8 cellular contexts compared by ENCODE assay signal in the genomic region with DNA sequence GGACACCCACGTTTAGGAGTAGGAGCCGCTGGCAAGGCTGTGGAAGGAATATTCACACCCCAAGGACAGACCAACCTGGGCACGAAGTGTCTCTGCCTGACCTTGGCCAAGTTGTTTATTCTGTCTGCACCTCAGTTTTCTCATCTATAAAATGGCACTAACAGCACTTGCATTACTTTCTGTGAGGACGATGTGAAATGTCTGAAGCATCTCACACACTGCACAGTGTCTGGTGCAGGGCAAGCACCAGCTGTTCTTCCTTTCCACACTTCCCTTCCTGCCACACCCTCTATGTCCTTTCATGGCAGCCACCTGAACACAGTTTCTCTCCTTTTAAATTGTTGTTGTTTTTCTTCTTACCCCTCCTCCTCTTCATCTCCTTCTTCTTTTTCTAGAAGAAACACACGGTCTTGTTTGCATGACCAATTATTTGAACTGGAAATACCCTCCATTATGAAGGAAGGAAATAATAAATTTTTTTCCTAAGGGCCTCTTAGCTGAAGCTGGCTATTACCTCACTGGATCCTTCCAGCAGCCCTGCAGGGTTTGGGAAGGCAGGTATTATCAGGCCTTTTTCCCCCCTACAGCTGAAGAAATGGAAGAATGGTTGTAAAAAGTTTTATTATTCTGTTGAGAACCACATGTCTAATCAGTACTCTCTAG. TPM values are rescaled to one million over a fixed set of nuclear protein-coding genes. Genes with fewer than 3 reads are reported as not detected.
DNase-seq lines count a peak whose midpoint lies in the region; ATAC-seq lines count a peak whose summit lies in the region.

No MANE protein-coding gene starts in this region.

- no peaks in the 10 kb centered on the region for H3K36me3 Mint-ChIP-seq in activated naive CD4-positive, alpha-beta T cell treated with anti-CD3 and anti-CD28 coated beads, Interleukin-2, amount 50 U/mL, for 24 hours
- no peaks in the 10 kb centered on the region for H3K36me3 Mint-ChIP-seq in activated naive CD8-positive, alpha-beta T cell treated with anti-CD3 and anti-CD28 coated beads, Interleukin-2, amount 50 U/mL, for 24 hours (ENCODE audit: low read depth)
- no peaks in the 10 kb centered on the region for H3K36me3 Mint-ChIP-seq in natural killer cell treated with Interleukin-12 subunit alpha and Interleukin-12 subunit beta and Interleukin-15 and Interleukin-18, amount 100 ng/mL, for 72 hours

- H3K27me3 Mint-ChIP-seq in activated naive CD4-positive, alpha-beta T cell treated with anti-CD3 and anti-CD28 coated beads, Interleukin-2, amount 50 U/mL, for 24 hours: no peaks in the 10 kb centered on the region
- H3K27me3 Mint-ChIP-seq in activated naive CD8-positive, alpha-beta T cell treated with anti-CD3 and anti-CD28 coated beads, Interleukin-2, amount 50 U/mL, for 24 hours: no peaks in the 10 kb centered on the region
- peaks cover 0 to 18% of the 10 kb centered on the region in 2 donors for H3K27me3 Mint-ChIP-seq in natural killer cell treated with Interleukin-12 subunit alpha and Interleukin-12 subunit beta and Interleukin-15 and Interleukin-18, amount 100 ng/mL, for 72 hours

- no peak for DNase-seq in activated naive CD4-positive, alpha-beta T cell treated with Interleukin-2 at 50 U/mL for 16 hours
- no peak for DNase-seq in activated naive CD8-positive, alpha-beta T cell treated with anti-CD3 and anti-CD28 coated beads, Interleukin-2, amount 50 U/mL, for 24 hours
- DNase-seq in natural killer cell treated with Interleukin-12 subunit alpha and Interleukin-12 subunit beta and Interleukin-15 and Interleukin-18, amount 100 ng/mL, for 72 hours (ENCODE audit: low spot score): no peak
- DNase-seq in inferior parietal cortex (ENCODE audit: extremely low spot score): no peak
- no peak for DNase-seq in G401 (ENCODE audit: low spot score)

- H3K4me1 Mint-ChIP-seq in activated naive CD4-positive, alpha-beta T cell treated with anti-CD3 and anti-CD28 coated beads, Interleukin-2, amount 50 U/mL, for 24 hours: peaks cover 61% of the 10 kb centered on the region
- H3K4me1 Mint-ChIP-seq in activated naive CD8-positive, alpha-beta T cell treated with anti-CD3 and anti-CD28 coated beads, Interleukin-2, amount 50 U/mL, for 24 hours: peaks cover 69% of the 10 kb centered on the region
- H3K4me1 Mint-ChIP-seq in natural killer cell treated with Interleukin-12 subunit alpha and Interleukin-12 subunit beta and Interleukin-15 and Interleukin-18, amount 100 ng/mL, for 72 hours (ENCODE audit: low read depth in 2 of 2): peaks cover 30 to 33% of the 10 kb centered on the region in 2 donors

- H3K9me3 Mint-ChIP-seq in activated naive CD4-positive, alpha-beta T cell treated with anti-CD3 and anti-CD28 coated beads, Interleukin-2, amount 50 U/mL, for 24 hours: no peaks in the 10 kb centered on the region
- H3K9me3 Mint-ChIP-seq in activated naive CD8-positive, alpha-beta T cell treated with anti-CD3 and anti-CD28 coated beads, Interleukin-2, amount 50 U/mL, for 24 hours: no peaks in the 10 kb centered on the region
- H3K9me3 Mint-ChIP-seq in natural killer cell treated with Interleukin-12 subunit alpha and Interleukin-12 subunit beta and Interleukin-15 and Interleukin-18, amount 100 ng/mL, for 72 hours: no peaks in the 10 kb centered on the region

- ATAC-seq in HG03457 (IDR thresholded peaks at IDR 0.05; ENCODE audit: unreplicated experiment) (peak; percentile 25), HG03280 (IDR thresholded peaks at IDR 0.05; ENCODE audit: unreplicated experiment) (no peak)
- no peak for ATAC-seq in activated naive CD8-positive, alpha-beta T cell treated with anti-CD3 and anti-CD28 coated beads, Interleukin-2, amount 50 U/mL, for 24 hours
- no peak for ATAC-seq in natural killer cell treated with Interleukin-12 subunit alpha and Interleukin-12 subunit beta and Interleukin-15 and Interleukin-18, amount 100 ng/mL, for 72 hours

- in situ Hi-C loops in G401 (cut with HindIII; ENCODE audit: low sequenced_read_pairs): no loop called here

- H3K27ac Mint-ChIP-seq in activated naive CD4-positive, alpha-beta T cell treated with anti-CD3 and anti-CD28 coated beads, Interleukin-2, amount 50 U/mL, for 24 hours: peak overlapping the region; percentile 98
- peak overlapping the region; percentile 98 for H3K27ac Mint-ChIP-seq in activated naive CD8-positive, alpha-beta T cell treated with anti-CD3 and anti-CD28 coated beads, Interleukin-2, amount 50 U/mL, for 24 hours
- peak overlapping the region; percentile 82 for H3K27ac Mint-ChIP-seq in natural killer cell treated with Interleukin-12 subunit alpha and Interleukin-12 subunit beta and Interleukin-15 and Interleukin-18, amount 100 ng/mL, for 72 hours

- H3K4me3 Mint-ChIP-seq in activated naive CD4-positive, alpha-beta T cell treated with anti-CD3 and anti-CD28 coated beads, Interleukin-2, amount 50 U/mL, for 24 hours: peak overlapping the region; percentile 86
- H3K4me3 Mint-ChIP-seq in activated naive CD8-positive, alpha-beta T cell treated with anti-CD3 and anti-CD28 coated beads, Interleukin-2, amount 50 U/mL, for 24 hours: peak overlapping the region; percentile 65
- peak overlapping the region; percentile 84 for H3K4me3 Mint-ChIP-seq in natural killer cell treated with Interleukin-12 subunit alpha and Interleukin-12 subunit beta and Interleukin-15 and Interleukin-18, amount 100 ng/mL, for 72 hours

RNA-seq across cellular contexts. Expression of a gene that starts 42.9 kb away (rescaled TPM):
- total RNA-seq in natural killer cell treated with Interleukin-12 subunit alpha and Interleukin-12 subunit beta and Interleukin-15 and Interleukin-18, amount 100 ng/mL, for 72 hours: 10 to 100 TPM in 1 of 2 donors, 1 to 10 TPM in 1; 5.7 to 12.5 TPM
- total RNA-seq in G401 (2014; rRNA removed; shearing (Covaris generic)): 16.9 and 35.0 TPM in 2 replicates

RNA-seq across cellular contexts. Expression of a gene that starts 51.9 kb away (rescaled TPM):
- 10 to 100 TPM; 52.7 to 53.9 TPM for total RNA-seq in natural killer cell treated with Interleukin-12 subunit alpha and Interleukin-12 subunit beta and Interleukin-15 and Interleukin-18, amount 100 ng/mL, for 72 hours
- 64.1 and 78.6 TPM in 2 replicates for total RNA-seq in G401 (2014; rRNA removed; shearing (Covaris generic))
